ENCODE assay signal across 8 cellular contexts in the genomic region with DNA sequence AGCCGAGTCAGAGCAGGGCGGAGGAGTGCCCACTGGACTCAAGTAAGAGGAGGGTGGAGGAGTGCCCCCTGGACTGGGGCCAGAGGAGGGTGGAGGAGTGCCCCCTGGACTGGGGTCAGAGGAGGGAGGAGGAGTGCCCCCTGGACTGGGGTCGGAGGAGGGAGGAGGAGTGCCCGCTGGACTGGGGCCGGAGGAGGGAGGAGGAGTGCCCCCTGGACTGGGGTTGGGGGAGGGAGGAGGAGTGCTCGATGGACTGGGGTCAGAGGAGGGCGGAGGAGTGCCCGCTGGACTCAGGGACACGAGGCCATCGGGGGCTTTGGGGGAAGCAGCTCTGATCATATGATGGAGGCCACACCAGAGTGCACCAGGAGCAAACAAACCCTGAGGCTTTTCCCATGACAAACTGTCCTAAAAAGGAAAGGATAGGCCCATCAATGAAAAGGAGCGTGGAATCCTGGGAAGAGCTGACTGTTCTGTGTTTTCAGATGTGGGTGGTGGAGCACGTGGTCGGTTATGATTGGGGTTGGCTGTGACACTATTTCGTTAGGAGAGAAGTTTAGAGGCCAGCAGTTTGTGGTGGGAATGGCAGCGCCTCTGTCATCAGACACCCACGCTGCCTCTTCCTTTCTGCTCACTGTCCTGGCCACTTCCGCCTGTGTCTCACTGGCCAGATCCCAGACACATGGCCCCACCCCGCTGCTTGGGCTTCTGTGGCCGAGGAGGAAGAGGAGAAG. TPM values are rescaled to one million over a fixed set of nuclear protein-coding genes. Genes with fewer than 3 reads are reported as not detected.
DNase-seq lines count a peak whose midpoint lies in the region; ATAC-seq and TF ChIP-seq lines count a peak whose summit lies in the region.

No MANE protein-coding gene starts in this region.

- no peaks in the 10 kb centered on the region for H3K9me3 Mint-ChIP-seq in dendritic cell treated with granulocyte-macrophage colony-stimulating factor and Interleukin-4, amounts not matched to agents 40 ng/mL and 50 ng/mL, for 4 days
- H3K9me3 Mint-ChIP-seq in neural progenitor cell = no peaks in the 10 kb centered on the region

- no peak overlapping the region for H3K9ac ChIP-seq in neural progenitor cell

- TF ChIP-seq CTCF in neural progenitor cell (IDR thresholded peaks at IDR 0.05) = no peak

- no peak overlapping the region for H3K4me3 ChIP-seq in neural progenitor cell

- no peaks in the 10 kb centered on the region for H3K36me3 ChIP-seq in neural progenitor cell

- H3K27me3 ChIP-seq in neural progenitor cell = no peaks in the 10 kb centered on the region

- H3K4me3 Mint-ChIP-seq in dendritic cell treated with granulocyte-macrophage colony-stimulating factor and Interleukin-4, amounts not matched to agents 40 ng/mL and 50 ng/mL, for 4 days = peak overlapping the region; percentile 51
- no peak overlapping the region for H3K4me3 Mint-ChIP-seq in neural progenitor cell

- no peaks in the 10 kb centered on the region for H3K27me3 Mint-ChIP-seq in dendritic cell treated with granulocyte-macrophage colony-stimulating factor and Interleukin-4, amounts not matched to agents 40 ng/mL and 50 ng/mL, for 4 days
- peaks cover 14% of the 10 kb centered on the region for H3K27me3 Mint-ChIP-seq in neural progenitor cell (ENCODE audit: insufficient read depth, low read depth)

- no peak for ATAC-seq in GM21619 (IDR thresholded peaks at IDR 0.05; ENCODE audit: unreplicated experiment)

- no peak overlapping the region for H2AFZ ChIP-seq in neural progenitor cell (replicated peaks)

- DNase-seq in CD1c-positive myeloid dendritic cell (ENCODE audit: extremely low spot score) (peak; percentile 97), NOMO-1 (lab: John Stamatoyannopoulos, UW; ENCODE audit: unreplicated experiment in 2 of 2) (peak; percentile 71 to 79), neural progenitor cell (ENCODE audit: low spot score) (no peak), NCI-H748 treated with DMSO at 0.1 percent for 48 hours (lab: John Stamatoyannopoulos, UW) (no peak), KG1 (lab: John Stamatoyannopoulos, UW) (no peak), mesenteric fat pad (ENCODE audit: low spot score) (no peak)

- H3K4me2 ChIP-seq in neural progenitor cell = no peak overlapping the region

- intact Hi-C loops in dendritic cell treated with granulocyte-macrophage colony-stimulating factor and Interleukin-4, amounts not matched to agents 40 ng/mL and 50 ng/mL, for 4 days (cut with micrococcal nuclease) = loop anchor here (1.0 to 2.0 kb wide), 2 partner anchors 24 to 55 kb away; partner anchors contain the start of gene HPCAL1

- H4K20me1 ChIP-seq in neural progenitor cell (ENCODE audit: low read depth) = no peaks in the 10 kb centered on the region

- H3K79me2 ChIP-seq in neural progenitor cell (ENCODE audit: low read depth) = no peaks in the 10 kb centered on the region

- no peaks in the 10 kb centered on the region for H3K36me3 Mint-ChIP-seq in dendritic cell treated with granulocyte-macrophage colony-stimulating factor and Interleukin-4, amounts not matched to agents 40 ng/mL and 50 ng/mL, for 4 days (ENCODE audit: low read depth)
- H3K36me3 Mint-ChIP-seq in neural progenitor cell = no peaks in the 10 kb centered on the region

- H3F3A ChIP-seq in neural progenitor cell (ENCODE audit: low read depth) = no peaks in the 10 kb centered on the region

- peaks cover 4% of the 10 kb centered on the region for H3K4me1 ChIP-seq in neural progenitor cell

- H3K27ac ChIP-seq in neural progenitor cell = no peak overlapping the region

- H3K9me3 ChIP-seq in neural progenitor cell (ENCODE audit: low read depth) = no peaks in the 10 kb centered on the region

- peak overlapping the region; percentile 92 for H3K27ac Mint-ChIP-seq in dendritic cell treated with granulocyte-macrophage colony-stimulating factor and Interleukin-4, amounts not matched to agents 40 ng/mL and 50 ng/mL, for 4 days
- peak overlapping the region; percentile 66 for H3K27ac Mint-ChIP-seq in neural progenitor cell

- peaks cover 63% of the 10 kb centered on the region for H3K4me1 Mint-ChIP-seq in dendritic cell treated with granulocyte-macrophage colony-stimulating factor and Interleukin-4, amounts not matched to agents 40 ng/mL and 50 ng/mL, for 4 days (ENCODE audit: low read depth)
- peaks cover 25% of the 10 kb centered on the region for H3K4me1 Mint-ChIP-seq in neural progenitor cell

RNA-seq across cellular contexts. Expression of gene HPCAL1, which starts 24.5 kb away (rescaled TPM):
- total RNA-seq in neural progenitor cell (ENCODE audit: low replicate concordance) (3.7 and 8.0 TPM in 2 replicates), mesenteric fat pad (45.3 TPM)

Comparison
In these comparisons a context has a peak if more than half of its experiments do, and no peak if none do; other contexts are left out.
1. DNase-seq: peak in CD1c-positive myeloid dendritic cell (single experiment) and NOMO-1 (2 of 2); none in neural progenitor cell (single experiment), NCI-H748 treated with DMSO at 0.1 percent for 48 hours (single experiment), KG1 (single experiment) and mesenteric fat pad (single experiment).